ENCODE assay signal across 2 cellular contexts in genomic region chr4:180437601-180438000, GRCh38.
TF ChIP-seq lines count a peak whose summit lies in the region.

No MANE protein-coding gene starts in this region.

TF ChIP-seq in SK-N-SH, 30 proteins besides CTCF, POLR2A, EP300 and RAD21 (continued from another document):
- TF ChIP-seq USF1 (IDR thresholded peaks at IDR 0.05; ENCODE audit: borderline replicate concordance, low read depth), result no peak
- no peak for TF ChIP-seq YY1 (IDR thresholded peaks at IDR 0.05; ENCODE audit: low read depth)

TF ChIP-seq in SK-N-SH treated with all-trans-retinoic acid at 6 μM for 48 hours, 23 proteins besides CTCF, POLR2A, EP300 and RAD21 (continued from another document):
- TF ChIP-seq POU6F1 (CRISPR knock-in tag; IDR thresholded peaks at IDR 0.05; ENCODE audit: borderline replicate concordance, low read depth) (no peak), PATZ1 (CRISPR knock-in tag; IDR thresholded peaks at IDR 0.05; ENCODE audit: borderline replicate concordance) (no peak), CSDC2 (CRISPR knock-in tag; IDR thresholded peaks at IDR 0.05) (no peak)
